20 cellular contexts compared by ENCODE assay signal in the genomic region with DNA sequence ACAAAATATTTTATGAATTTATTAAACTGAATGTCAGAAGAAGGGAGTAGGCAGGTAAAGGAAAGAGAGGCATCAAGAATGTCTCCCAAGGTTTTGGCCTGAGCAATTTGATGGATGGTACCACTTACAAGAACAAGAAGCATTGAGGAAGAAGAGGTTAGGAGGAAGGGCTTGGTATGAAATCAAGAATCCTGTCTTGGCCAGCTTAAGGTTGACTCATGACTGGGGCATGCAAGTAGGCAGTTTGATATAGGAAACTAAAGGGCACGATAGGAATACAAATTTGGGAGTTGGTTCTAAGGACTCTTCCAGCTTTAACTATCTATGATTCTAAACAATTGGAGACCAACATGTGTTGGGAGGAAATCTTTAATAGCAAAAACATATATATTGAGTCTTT.
"Had no signal": no experiment of that assay in that cellular context is flagged by ENCODE, and none has a peak within 500 bp of the region (broad histone marks: within the 10 kb centered on the region; RNA-seq: fewer than 3 reads in every experiment).

No MANE protein-coding gene starts in this region.

- DNase-seq: dermis blood vessel endothelial cell; dorsolateral prefrontal cortex; effector CD4-positive, alpha-beta T cell; effector memory CD4-positive, alpha-beta T cell; foreskin fibroblast; foreskin melanocyte; gastrocnemius medialis; glutamatergic neuron; head of caudate nucleus; heart right ventricle; hippocampal formation; left cardiac atrium; left lung; left ventricle myocardium superior; lower lobe of right lung; mesenchymal stem cell; mucosa of descending colon; naive B cell had no signal

- H3K9me3 ChIP-seq: esophagus muscularis mucosa, gastrocnemius medialis, heart right ventricle, left lung, lower lobe of right lung, mucosa of descending colon had no signal

- H3K27me3 ChIP-seq: dorsolateral prefrontal cortex, esophagus muscularis mucosa, gastrocnemius medialis had no signal

- H3K4me1 ChIP-seq: esophagus muscularis mucosa, gastrocnemius medialis, heart right ventricle, left lung, lower lobe of right lung had no signal

- H3K36me3 ChIP-seq: esophagus muscularis mucosa, gastrocnemius medialis, heart right ventricle, left lung, lower lobe of right lung had no signal

- H3K27ac ChIP-seq: coronary artery, dorsolateral prefrontal cortex, esophagus muscularis mucosa, gastrocnemius medialis, heart right ventricle, left lung, lower lobe of right lung had no signal

- ATAC-seq: gastrocnemius medialis, heart right ventricle, left cardiac atrium, left lung, left ventricle myocardium superior, lower lobe of right lung, mucosa of descending colon had no signal

- H3K4me3 ChIP-seq: coronary artery, dorsolateral prefrontal cortex, esophagus muscularis mucosa, gastrocnemius medialis, heart right ventricle, left lung, lower lobe of right lung, mucosa of descending colon had no signal
